Comparison of ENCODE assay signal across 20 cellular contexts in the genomic region with DNA sequence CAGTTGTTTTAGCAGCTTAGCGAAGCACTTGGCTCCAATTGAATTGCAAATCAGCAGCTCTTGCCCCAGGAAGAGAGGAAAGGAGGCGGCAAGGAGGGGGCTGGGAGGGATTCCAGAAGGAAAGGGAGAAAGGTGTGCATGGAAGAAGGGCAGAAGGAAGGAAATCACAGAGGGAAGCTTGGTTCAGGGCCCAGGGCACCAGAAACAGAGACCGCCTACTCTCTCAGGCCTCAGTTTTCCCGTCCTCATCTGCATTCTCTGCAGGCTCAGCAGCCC. TPM values are rescaled to one million over a fixed set of nuclear protein-coding genes. Genes with fewer than 3 reads are reported as not detected.
DNase-seq lines count a peak whose midpoint lies in the region; ATAC-seq, FAIRE-seq and TF ChIP-seq lines count a peak whose summit lies in the region.
"Had no signal": no experiment of that assay in that cellular context is flagged by ENCODE, and none has a peak within 500 bp of the region (broad histone marks: within the 10 kb centered on the region; RNA-seq: fewer than 3 reads in every experiment).

No MANE protein-coding gene starts in this region.

- H2BK12ac ChIP-seq in H1 (ENCODE audit: low read depth, low read length) = peak overlapping the region; percentile 70; the same call in 1 of the 2 replicates

- no peak overlapping the region for H3K14ac ChIP-seq in H1 (ENCODE audit: insufficient read length)

- no peak overlapping the region for H4K8ac ChIP-seq in H1 (ENCODE audit: extremely low read depth, insufficient read depth, low read length)

- H3K4me3 ChIP-seq in H1 (ENCODE audit: extremely low read depth in 1 of 4, insufficient read depth in 2 of 4, low read depth in 3 of 4, low read length in 4 of 4) = peak overlapping the region in 3 of 4 experiments; percentile 10 to 50 (median 21); a peak in 6 of 8 replicates
- 0 out of 2 replicates have a peak overlapping the region, but pooled peaks have one; percentile 11 for H3K4me3 ChIP-seq in iPS-18c (ENCODE audit: insufficient read depth, low read depth, low read length)
- H3K4me3 ChIP-seq: SJCRH30 had no signal

- DNase-seq in NCI-H526 treated with DMSO at 0.1 percent for 48 hours (lab: John Stamatoyannopoulos, UW) (peak; percentile 67), NCI-H526 (lab: John Stamatoyannopoulos, UW) (no peak), H1 (ENCODE audit: low read depth in 1 of 2, low spot score in 2 of 2) (no peak), NCI-H1092 treated with DMSO at 0.1 percent for 48 hours (lab: John Stamatoyannopoulos, UW) (no peak), left cardiac atrium (no peak), COLO668 (lab: John Stamatoyannopoulos, UW; ENCODE audit: unreplicated experiment) (no peak), NCI-H1417 (lab: John Stamatoyannopoulos, UW) (no peak)
- DNase-seq: GF-D8, GOT3, NCI-H1930 had no signal

- TF ChIP-seq POLR2A in H1 (IDR thresholded peaks at IDR 0.05; ENCODE audit: control extremely low read depth in 1 of 2, low read depth in 2 of 2, low read length in 2 of 2) = no peak

- peak overlapping the region; percentile 90 for H3K56ac ChIP-seq in H1 (replicated peaks; ENCODE audit: insufficient read length, low read depth, low read length)

- H3K27me3 ChIP-seq in H1 (replicated peaks in 1 of 4; ENCODE audit: control insufficient read depth in 3 of 4, extremely low read depth in 1 of 4, insufficient read depth in 3 of 4, low read length in 3 of 4) = no peaks in the 10 kb centered on the region
- H3K27me3 ChIP-seq: SJCRH30 had no signal

- peak overlapping the region; percentile 79; the same call in 1 of the 2 replicates for H3K27ac ChIP-seq in H1 (ENCODE audit: low read depth, low read length)
- H3K27ac ChIP-seq: RWPE1, SJCRH30 had no signal

- H2BK120ac ChIP-seq in H1 (replicated peaks; ENCODE audit: low read depth, low read length) = no peak overlapping the region

- CTCF ChIA-PET in H1 (lab: Charles Lee; ENCODE audit: partially characterized antibody) = interaction anchor here (0.9 to 11.6 kb wide), 10 partner anchors 11 to 352 kb away, joined by 3 to 128 read pairs (median 4); a partner anchor contains a TSS

- no peak overlapping the region for H4K5ac ChIP-seq in H1 (ENCODE audit: insufficient read length, low read depth, low read length)

- no peak for TF ChIP-seq EP300 in H1 (IDR thresholded peaks at IDR 0.05; ENCODE audit: borderline replicate concordance in 1 of 2, low read depth in 2 of 2, low read length in 2 of 2)

- H2BK5ac ChIP-seq in H1 (ENCODE audit: low read depth, low read length) = peak overlapping the region; percentile 99

- 8% methylated on average over 4 of the region's 4 CpGs; no CpG with 5 or more reads in 1 of the 2 experiments for WGBS in H1 (ENCODE audit: extremely low coverage in 1 of 2, insufficient coverage in 1 of 2, insufficient read length in 1 of 2, insufficient replicate concordance in 2 of 2, low coverage in 1 of 2, low lambda C conversion rate in 2 of 2, missing lambda C conversion rate in 1 of 2), 2 experiments

- peaks cover 18 to 50% (median 36%) of the 10 kb centered on the region in 4 experiments for H3K4me1 ChIP-seq in H1 (replicated peaks in 1 of 4; ENCODE audit: control insufficient read depth in 3 of 4, insufficient read depth in 4 of 4, low read length in 3 of 4)
- H3K4me1 ChIP-seq: SJCRH30 had no signal

- no peak overlapping the region for H2BK20ac ChIP-seq in H1 (ENCODE audit: low read length)

- H3K4ac ChIP-seq in H1 (replicated peaks; ENCODE audit: insufficient read length, low read depth, low read length) = no peak overlapping the region

- H3K36me3 ChIP-seq in H1 (ENCODE audit: control insufficient read depth in 2 of 4, insufficient read depth in 4 of 4, low read length in 3 of 4) = no peaks in the 10 kb centered on the region
- H3K36me3 ChIP-seq: SJCRH30 had no signal

- no peak for TF ChIP-seq RAD21 in H1 (IDR thresholded peaks at IDR 0.05 in 1 of 2, conservative IDR thresholded peaks at IDR 0.05 in 1 of 2; ENCODE audit: low read depth in 2 of 2, low read length in 2 of 2)

- H3K23me2 ChIP-seq in H1 (ENCODE audit: low read depth, low read length) = peaks cover 3% of the 10 kb centered on the region; the same call in 1 of the 2 replicates

- H3K79me1 ChIP-seq in H1 (ENCODE audit: low read depth, low read length) = peaks cover 11% of the 10 kb centered on the region; the same call in 1 of the 2 replicates

- peaks cover 2 to 3% of the 10 kb centered on the region in 2 experiments for H4K20me1 ChIP-seq in H1 (replicated peaks in 1 of 2; ENCODE audit: control insufficient read depth in 1 of 2, insufficient read depth in 2 of 2, low read length in 2 of 2)

- no peak for TF ChIP-seq CTCF in H1 (IDR thresholded peaks at IDR 0.05; ENCODE audit: control extremely low read depth in 1 of 3, insufficient read depth in 1 of 3, low read depth in 1 of 3, low read length in 3 of 3)

- 0 out of 2 replicates have a peak overlapping the region, but pooled peaks have one; percentile 88 for H2AFZ ChIP-seq in H1 (ENCODE audit: low read length)

- 0 out of 2 replicates have a peak overlapping the region, but pooled peaks have one; percentile 43 for H3K18ac ChIP-seq in H1 (ENCODE audit: extremely low read depth, low read length)

- no peak overlapping the region for H2BK15ac ChIP-seq in H1 (ENCODE audit: low read length)

- no peaks in the 10 kb centered on the region for H3K79me2 ChIP-seq in H1 (ENCODE audit: control insufficient read depth in 1 of 2, insufficient read depth in 2 of 2, low read length in 2 of 2)

- H3K9ac ChIP-seq in H1 (replicated peaks in 1 of 4; ENCODE audit: extremely low read depth in 1 of 4, low read depth in 3 of 4, low read length in 3 of 4) = no peak overlapping the region

- no peak overlapping the region for H2AK5ac ChIP-seq in H1 (ENCODE audit: low read depth, low read length)

- ATAC-seq in left cardiac atrium = no peak

- H4K91ac ChIP-seq in H1 (replicated peaks; ENCODE audit: insufficient read length, low read length) = peak overlapping the region; percentile 38

- POLR2A ChIA-PET in H1 (lab: Charles Lee; ENCODE audit: partially characterized antibody) = interaction anchor here (0.9 to 4.2 kb wide), 10 partner anchors 10 to 105 kb away, joined by 4 to 27 read pairs (median 6); a partner anchor contains a TSS

- H3K9me3 ChIP-seq in H1 (ENCODE audit: insufficient read depth in 2 of 2, low read depth in 1 of 2, low read length in 1 of 2) (no peaks in the 10 kb centered on the region), iPS-18c (ENCODE audit: control insufficient read depth, insufficient read depth, low read length) (no peaks in the 10 kb centered on the region)
- H3K9me3 ChIP-seq: SJCRH30 had no signal

- no peak overlapping the region for H3K23ac ChIP-seq in H1 (ENCODE audit: insufficient read length)

- FAIRE-seq in H1 (lab: Jason Lieb, UNC) = no peak
- FAIRE-seq: GM12891, GM18507 had no signal

- peak overlapping the region; percentile 78 to 86 for H3K4me2 ChIP-seq in H1 (ENCODE audit: insufficient read depth in 1 of 2, low read depth in 2 of 2, low read length in 2 of 2)

- intact Hi-C loops in left cardiac atrium (cut with DNase I) = no loop called here

TF ChIP-seq in H1, 55 proteins besides CTCF, POLR2A, EP300 and RAD21:
- no peak for TF ChIP-seq BRCA1 (IDR thresholded peaks at IDR 0.05; ENCODE audit: low read depth, low read length)
- TF ChIP-seq, protein P1, sequence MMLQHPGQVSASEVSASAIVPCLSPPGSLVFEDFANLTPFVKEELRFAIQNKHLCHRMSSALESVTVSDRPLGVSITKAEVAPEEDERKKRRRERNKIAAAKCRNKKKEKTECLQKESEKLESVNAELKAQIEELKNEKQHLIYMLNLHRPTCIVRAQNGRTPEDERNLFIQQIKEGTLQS (IDR thresholded peaks at IDR 0.05; ENCODE audit: insufficient read depth, low read depth, low read length) = no peak
- no peak for TF ChIP-seq PHF8 (conservative IDR thresholded peaks at IDR 0.05; ENCODE audit: low read depth, low read length)
- TF ChIP-seq RXRA (IDR thresholded peaks at IDR 0.05; ENCODE audit: insufficient read depth, low read depth, low read length) = no peak
- TF ChIP-seq GTF2F1 (IDR thresholded peaks at IDR 0.05; ENCODE audit: borderline replicate concordance, low read depth, low read length) = no peak
- TF ChIP-seq SP1 (IDR thresholded peaks at IDR 0.05; ENCODE audit: low read depth, low read length) = peak; percentile 28; the same call in 1 of the 2 replicates
- TF ChIP-seq CEBPB (IDR thresholded peaks at IDR 0.05; ENCODE audit: low read depth, low read length) = no peak
- peak; percentile 8 for TF ChIP-seq ASH2L (IDR thresholded peaks at IDR 0.05; ENCODE audit: low read length)

RNA-seq across cellular contexts. Expression of a gene that starts 13.9 kb away (rescaled TPM):
- total RNA-seq in H1 (2021; fragmentation: NEBNext Ultra II Directional; extraction: Animal tissue kit (Norgen Biotek cat#: 25700)) = 18.7 and 21.5 TPM in 2 replicates
- polyA plus RNA-seq in H1 (2011; rRNA removed) = 19.6 and 24.2 TPM in 2 replicates
- polyA plus RNA-seq in H1 (2011; cell fraction: cytosol; rRNA removed) = 9.2 TPM
- 32.8 TPM for polyA plus RNA-seq in H1 (2011; cell fraction: nucleus; rRNA removed)
- 9.0 to 19.1 TPM (median 15.6 TPM) in 4 replicates for polyA plus RNA-seq in H1 (2012, experiment 1 of 2)
- 9.6 TPM for polyA plus RNA-seq in H1 (2012, experiment 2 of 2)
- polyA plus RNA-seq in H1 (2013, experiment 1 of 2) = 27.2 TPM
- polyA plus RNA-seq in H1 (2013, experiment 2 of 2) = 27.6 TPM
- 15.4 and 22.9 TPM in 2 replicates for polyA minus RNA-seq in H1 (2011; rRNA and poly(A)+ RNA removed)
- polyA minus RNA-seq in H1 (2011; cell fraction: cytosol; rRNA and poly(A)+ RNA removed) = 17.1 TPM
- 16.3 TPM for polyA minus RNA-seq in H1 (2011; cell fraction: nucleus; rRNA and poly(A)+ RNA removed)
- total RNA-seq in left cardiac atrium = not detected
- total RNA-seq: LHCN-M2, NCI-H460, PC-3 had no signal
- polyA plus RNA-seq: CD4-positive, alpha-beta memory T cell; IgD-negative memory B cell had no signal

Comparison
In these comparisons a context has a peak if more than half of its experiments do, and no peak if none do; other contexts are left out.
1. RNA of a gene that starts 13.9 kb away (total RNA-seq): 18.7 to 21.5 TPM in H1; not detected in left cardiac atrium; every median in the first group is over 10 times any median in the second.